ENCODE assay signal across 29 cellular contexts in genomic region chr11:123535401-123535800, GRCh38.
"Had no signal": no experiment of that assay in that cellular context is flagged by ENCODE, and none has a peak within 500 bp of the region (broad histone marks: within the 10 kb centered on the region; RNA-seq: fewer than 3 reads in every experiment).

No MANE protein-coding gene starts in this region.

- H3K9me3 Mint-ChIP-seq: dendritic cell treated with granulocyte-macrophage colony-stimulating factor and Interleukin-4, amounts not matched to agents 40 ng/mL and 50 ng/mL, for 4 days; endodermal cell; memory B cell; natural killer cell treated with Interleukin-12 subunit alpha and Interleukin-12 subunit beta and Interleukin-15 and Interleukin-18, amount 100 ng/mL, for 72 hours; neural crest cell; stimulated activated naive B cell treated with anti-CD40 and anti-IgM and Interleukin-4, amounts not matched to agents 10 μg/mL and 1 μg/mL and 100 μg/mL, for 72 hours; stimulated activated naive CD8-positive, alpha-beta T cell treated with anti-CD3 and anti-CD28 coated beads, Interleukin-15, Interleukin-2, amounts not matched to agents 100 ng/mL and 50 ng/mL, for 24 hours had no signal

- H3K27ac ChIP-seq: epithelial cell of prostate, foreskin keratinocyte, gastroesophageal sphincter, hepatocyte, parathyroid adenoma, right lobe of liver, suprapubic skin, transverse colon, upper lobe of right lung, uterus had no signal

- H3K36me3 Mint-ChIP-seq: memory B cell; naive B cell; natural killer cell treated with Interleukin-12 subunit alpha and Interleukin-12 subunit beta and Interleukin-15 and Interleukin-18, amount 100 ng/mL, for 72 hours; stimulated activated naive B cell treated with anti-CD40 and anti-IgM and Interleukin-4, amounts not matched to agents 10 μg/mL and 1 μg/mL and 100 μg/mL, for 72 hours had no signal

- H3K27ac Mint-ChIP-seq: dendritic cell treated with granulocyte-macrophage colony-stimulating factor and Interleukin-4, amounts not matched to agents 40 ng/mL and 50 ng/mL, for 4 days; endodermal cell; memory B cell; naive B cell; natural killer cell treated with Interleukin-12 subunit alpha and Interleukin-12 subunit beta and Interleukin-15 and Interleukin-18, amount 100 ng/mL, for 72 hours; progenitor cell of endocrine pancreas; stimulated activated naive B cell treated with anti-CD40 and anti-IgM and Interleukin-4, amounts not matched to agents 10 μg/mL and 1 μg/mL and 100 μg/mL, for 72 hours; stimulated activated naive CD8-positive, alpha-beta T cell treated with anti-CD3 and anti-CD28 coated beads, Interleukin-15, Interleukin-2, amounts not matched to agents 100 ng/mL and 50 ng/mL, for 24 hours had no signal

- H3K4me2 ChIP-seq: hepatocyte had no signal

- H3K4me3 ChIP-seq: gastroesophageal sphincter, heart left ventricle, hepatocyte, lung, mucosa of descending colon, right lobe of liver, suprapubic skin, transverse colon, upper lobe of right lung, uterus had no signal

- H3K9me3 ChIP-seq: gastroesophageal sphincter, heart left ventricle, mucosa of descending colon, right lobe of liver, suprapubic skin, transverse colon, upper lobe of right lung, uterus had no signal

- H3K9ac ChIP-seq: parathyroid adenoma had no signal

- H3K36me3 ChIP-seq: gastroesophageal sphincter, heart left ventricle, right lobe of liver, suprapubic skin, transverse colon, upper lobe of right lung, uterus had no signal

- H3K27me3 ChIP-seq: foreskin keratinocyte, gastroesophageal sphincter, heart left ventricle, hepatocyte, right lobe of liver, suprapubic skin, transverse colon, upper lobe of right lung, uterus had no signal

- H3K4me1 Mint-ChIP-seq: memory B cell; naive B cell; stimulated activated naive B cell treated with anti-CD40 and anti-IgM and Interleukin-4, amounts not matched to agents 10 μg/mL and 1 μg/mL and 100 μg/mL, for 72 hours had no signal

- H3K27me3 Mint-ChIP-seq: dendritic cell treated with granulocyte-macrophage colony-stimulating factor and Interleukin-4, amounts not matched to agents 40 ng/mL and 50 ng/mL, for 4 days; memory B cell; naive B cell; natural killer cell treated with Interleukin-12 subunit alpha and Interleukin-12 subunit beta and Interleukin-15 and Interleukin-18, amount 100 ng/mL, for 72 hours; progenitor cell of endocrine pancreas; stimulated activated naive B cell treated with anti-CD40 and anti-IgM and Interleukin-4, amounts not matched to agents 10 μg/mL and 1 μg/mL and 100 μg/mL, for 72 hours; stimulated activated naive CD8-positive, alpha-beta T cell treated with anti-CD3 and anti-CD28 coated beads, Interleukin-15, Interleukin-2, amounts not matched to agents 100 ng/mL and 50 ng/mL, for 24 hours had no signal

- H3K79me2 ChIP-seq: hepatocyte, parathyroid adenoma had no signal

- DNase-seq: effector CD8-positive, alpha-beta T cell; endodermal cell; foreskin keratinocyte; heart left ventricle; kidney; mucosa of descending colon; naive B cell; right lobe of liver; small intestine; stimulated activated CD4-positive, alpha-beta T cell treated with anti-CD3 and anti-CD28 coated beads, Interleukin-15, amount 100 ng/mL, for 24 hours; stimulated activated CD4-positive, alpha-beta T cell treated with anti-CD3 and anti-CD28 coated beads, Interleukin-2, amount 100 ng/mL, for 48 hours; stimulated activated naive B cell treated with anti-CD40 and anti-IgM and Interleukin-4, amounts not matched to agents 10 μg/mL and 1 μg/mL and 100 μg/mL, for 72 hours; transverse colon; upper lobe of right lung; uterus had no signal

- H2AFZ ChIP-seq: hepatocyte, parathyroid adenoma had no signal

- ATAC-seq: esophagus mucosa; foreskin keratinocyte; gastroesophageal sphincter; heart left ventricle; left lobe of liver; mucosa of descending colon; right lobe of liver; stimulated activated naive B cell treated with anti-CD40 and anti-IgM and Interleukin-4, amounts not matched to agents 10 μg/mL and 1 μg/mL and 100 μg/mL, for 72 hours; upper lobe of right lung had no signal

- H3K4me1 ChIP-seq: foreskin keratinocyte, gastroesophageal sphincter, right lobe of liver, suprapubic skin, transverse colon, upper lobe of right lung, uterus had no signal

- H3K4me3 Mint-ChIP-seq: dendritic cell treated with granulocyte-macrophage colony-stimulating factor and Interleukin-4, amounts not matched to agents 40 ng/mL and 50 ng/mL, for 4 days; endodermal cell; memory B cell; naive B cell; natural killer cell treated with Interleukin-12 subunit alpha and Interleukin-12 subunit beta and Interleukin-15 and Interleukin-18, amount 100 ng/mL, for 72 hours; neural crest cell; stimulated activated naive B cell treated with anti-CD40 and anti-IgM and Interleukin-4, amounts not matched to agents 10 μg/mL and 1 μg/mL and 100 μg/mL, for 72 hours; stimulated activated naive CD8-positive, alpha-beta T cell treated with anti-CD3 and anti-CD28 coated beads, Interleukin-15, Interleukin-2, amounts not matched to agents 100 ng/mL and 50 ng/mL, for 24 hours had no signal
